ENCODE assay signal across 9 cellular contexts in the genomic region with DNA sequence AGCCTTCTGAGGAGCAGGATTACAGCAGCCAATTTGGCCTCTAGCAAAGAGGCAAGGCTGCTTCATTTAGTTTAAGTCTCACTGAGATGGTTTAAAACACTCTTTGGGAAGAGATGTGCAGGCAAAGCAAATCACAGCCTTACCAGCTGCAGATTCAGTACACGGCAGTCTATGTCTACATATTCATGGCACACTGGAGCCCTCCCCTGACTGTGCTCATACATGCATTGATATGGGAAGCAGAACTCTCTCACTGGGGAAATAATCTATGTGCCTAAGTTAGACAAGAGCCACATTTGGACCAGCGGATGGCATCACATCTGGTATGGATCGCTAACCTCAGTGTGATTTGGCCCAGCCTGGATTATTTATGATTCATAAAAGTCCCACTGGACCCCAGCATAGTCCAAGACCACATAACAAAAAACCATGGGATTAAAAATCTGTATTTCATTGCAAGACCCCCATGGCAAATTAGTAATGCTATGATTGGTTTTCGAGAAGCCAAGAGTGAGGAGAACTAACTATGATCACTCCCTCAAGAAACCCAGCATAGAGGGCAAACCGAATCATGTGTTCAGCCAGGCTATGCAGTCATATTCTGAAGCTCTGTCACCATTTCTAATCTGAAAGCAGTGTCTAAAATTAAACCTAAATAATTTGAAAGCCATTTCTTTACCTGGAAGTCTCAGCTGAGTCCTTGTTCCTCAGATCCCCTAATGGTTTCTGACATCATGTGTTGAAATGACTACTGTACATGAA. TPM values are rescaled to one million over a fixed set of nuclear protein-coding genes. Genes with fewer than 3 reads are reported as not detected.
DNase-seq lines count a peak whose midpoint lies in the region; ATAC-seq and TF ChIP-seq lines count a peak whose summit lies in the region.
"Had no signal": no experiment of that assay in that cellular context is flagged by ENCODE, and none has a peak within 500 bp of the region (broad histone marks: within the 10 kb centered on the region; RNA-seq: fewer than 3 reads in every experiment).

No MANE protein-coding gene starts in this region.

- no peak overlapping the region for H2BK5ac ChIP-seq in IMR-90 (ENCODE audit: low read depth, low read length, poor library complexity, severe bottlenecking)

- no TSS peak for BruUV-seq in IMR-90 (replicated peaks; lab: Mats Ljungman, UMichigan)

- peak overlapping the region; percentile 43 for H3K14ac ChIP-seq in IMR-90 (replicated peaks; ENCODE audit: low read depth, low read length)

- no peak overlapping the region for H2AK9ac ChIP-seq in IMR-90 (replicated peaks; ENCODE audit: low read depth, low read length, poor library complexity)

- H3K27ac ChIP-seq in IMR-90 (ENCODE audit: insufficient read depth, low read length) (no peak overlapping the region), substantia nigra (ENCODE audit: low read depth, low read length, poor library complexity, severe bottlenecking) (no peak overlapping the region)

- TF ChIP-seq RAD21 in IMR-90 (IDR thresholded peaks at IDR 0.05; ENCODE audit: low read length), result peak; percentile 54

- peak overlapping the region; percentile 70 for H3K4me2 ChIP-seq in IMR-90 (ENCODE audit: low read depth, low read length)

- H2BK120ac ChIP-seq in IMR-90 (ENCODE audit: low read depth, low read length), result peak overlapping the region; percentile 36; the same call in 1 of the 2 replicates

- POLR2A ChIA-PET in IMR-90 (lab: Charles Lee; ENCODE audit: unreplicated experiment), result no interaction called here

- peak overlapping the region; percentile 25; the same call in 1 of the 2 replicates for H3K18ac ChIP-seq in IMR-90 (ENCODE audit: low read depth, low read length)

- peaks cover 22% of the 10 kb centered on the region for H4K20me1 ChIP-seq in IMR-90 (ENCODE audit: insufficient read depth, low read length)

- peaks cover 2% of the 10 kb centered on the region for H3K36me3 ChIP-seq in IMR-90 (ENCODE audit: control insufficient read depth, insufficient read depth, low read length)

- peaks cover 26% of the 10 kb centered on the region for H3K9me1 ChIP-seq in IMR-90 (ENCODE audit: insufficient read depth, low read length)

- in situ Hi-C loops in IMR-90 (cut with MboI; ENCODE audit: low sequenced_read_pairs) (loop anchor here (25.0 kb wide), 1 partner anchor 187 kb away; no protein-coding TSS in a partner anchor), astrocyte of the spinal cord (cut with HindIII; ENCODE audit: low sequenced_read_pairs) (no loop called here)

- dilution Hi-C loops in IMR-90 (cut with HindIII; ENCODE audit: low sequenced_read_pairs, unreplicated experiment), result no loop called here

- H4K8ac ChIP-seq in IMR-90 (ENCODE audit: low read depth in 2 of 2, low read length in 2 of 2), result peak overlapping the region in 1 of 2 experiments; percentile 82; a peak in 3 of 4 replicates

- ATAC-seq in IMR-90 (ENCODE audit: low read depth) (peak; percentile 7; the same call in 1 of the 2 replicates), esophagus mucosa (no peak)

- peak overlapping the region; percentile 83 for H2AK5ac ChIP-seq in IMR-90 (ENCODE audit: low read depth, low read length)

- WGBS in IMR-90 (ENCODE audit: extremely low coverage in 2 of 2, insufficient read length in 1 of 2), 2 experiments, result no CpG with 5 or more reads among the region's 5 CpGs

- peaks cover 40 to 91% of the 10 kb centered on the region in 2 experiments for H3K79me1 ChIP-seq in IMR-90 (ENCODE audit: low read depth in 1 of 2, low read length in 2 of 2)

- peak overlapping the region; percentile 30 for H3K9ac ChIP-seq in IMR-90 (ENCODE audit: low read depth, low read length)

- peak; percentile 34 for TF ChIP-seq CTCF in IMR-90 (conservative IDR thresholded peaks at IDR 0.05; ENCODE audit: low read depth, low read length)
- no peak for TF ChIP-seq CTCF in astrocyte of the spinal cord (IDR thresholded peaks at IDR 0.05; ENCODE audit: low read depth, low read length)

- peak overlapping the region; percentile 5; the same call in 1 of the 2 replicates for H4K5ac ChIP-seq in IMR-90 (ENCODE audit: low read depth, low read length)

- CTCF ChIA-PET in IMR-90 (lab: Yijun Ruan, JAX), result interaction anchor here (0.7 to 1.7 kb wide), 5 partner anchors 8 to 193 kb away, joined by 3 to 7 read pairs (median 4); no protein-coding TSS in a partner anchor

- intact Hi-C loops in IMR-90 (cut with micrococcal nuclease), result loop anchor here (2.0 to 5.0 kb wide), 5 partner anchors 47 to 258 kb away; no protein-coding TSS in a partner anchor

- H3K27me3 ChIP-seq in IMR-90 (ENCODE audit: control insufficient read depth, insufficient read depth, low read length), result no peaks in the 10 kb centered on the region

- peak overlapping the region; percentile 12; the same call in 1 of the 2 replicates for H2BK20ac ChIP-seq in IMR-90 (ENCODE audit: low read depth, low read length)

- H3K4me3 ChIP-seq in IMR-90 (ENCODE audit: insufficient read depth, low read depth, low read length), result peak overlapping the region; percentile 38
- peak overlapping the region; percentile 35 for H3K4me3 ChIP-seq in astrocyte of the spinal cord (ENCODE audit: low read depth, low read length)

- DNase-seq in IMR-90, result peak; percentile 62
- peak; percentile 41 for DNase-seq in astrocyte of the spinal cord (ENCODE audit: low read depth, low spot score)
- peak; percentile 43 for DNase-seq in kidney tubule cell (ENCODE audit: low spot score)
- peak in 28 of 49 donors; percentile 4 to 57 (median 30) for DNase-seq in substantia nigra (lab: John Stamatoyannopoulos, UW)
- DNase-seq in stimulated activated CD4-positive, alpha-beta T cell treated with anti-CD3 and anti-CD28 coated beads, Interleukin-15, amount 100 ng/mL, for 24 hours, result no peak
- DNase-seq in activated naive CD4-positive, alpha-beta T cell treated with anti-CD3 and anti-CD28 coated beads, Interleukin-2, amount 50 U/mL, for 16 hours, result no peak
- no peak for DNase-seq in activated naive CD4-positive, alpha-beta T cell treated with Interleukin-2 at 50 U/mL for 16 hours
- DNase-seq: stimulated activated CD4-positive, alpha-beta T cell treated with anti-CD3 and anti-CD28 coated beads, Interleukin-12 subunit alpha, Interleukin-12 subunit beta, amount 100 ng/mL, for 4 hours had no signal

- H3K56ac ChIP-seq in IMR-90 (ENCODE audit: extremely low read depth, insufficient read depth, low read length), result no peak overlapping the region

- H2AFZ ChIP-seq in IMR-90 (replicated peaks; ENCODE audit: low read length, poor library complexity), result no peak overlapping the region

- no peak for TF ChIP-seq POLR2A in IMR-90 (IDR thresholded peaks at IDR 0.05; ENCODE audit: low read depth, low read length)

- H3K9me3 ChIP-seq in IMR-90 (ENCODE audit: control insufficient read depth, insufficient read depth, low read length), result no peaks in the 10 kb centered on the region

- H3K23ac ChIP-seq in IMR-90 (ENCODE audit: low read depth, low read length), result peak overlapping the region; percentile 25

- peak overlapping the region; percentile 14 for H3K4ac ChIP-seq in IMR-90 (ENCODE audit: low read depth, low read length)

- peaks cover 32% of the 10 kb centered on the region for H3K4me1 ChIP-seq in IMR-90 (ENCODE audit: control insufficient read depth, insufficient read depth, low read length)

- 0 out of 3 replicates have a peak overlapping the region, but pooled peaks have one; percentile 62 for H2BK15ac ChIP-seq in IMR-90 (ENCODE audit: low read depth, low read length)

- peak overlapping the region; percentile 83; the same call in 1 of the 2 replicates for H4K91ac ChIP-seq in IMR-90 (ENCODE audit: insufficient read depth, low read depth, low read length)

TF ChIP-seq in IMR-90, 13 proteins besides CTCF, POLR2A, EP300 and RAD21:
- no peak for TF ChIP-seq MAFK (IDR thresholded peaks at IDR 0.05; ENCODE audit: low read depth, low read length)
- no peak for TF ChIP-seq CHD1 (IDR thresholded peaks at IDR 0.05; ENCODE audit: low read depth, low read length)
- no peak for TF ChIP-seq BHLHE40 (IDR thresholded peaks at IDR 0.05; ENCODE audit: low read depth, low read length)
- no peak for TF ChIP-seq CEBPB (IDR thresholded peaks at IDR 0.05; ENCODE audit: low read depth, low read length)
- no peak for TF ChIP-seq MXI1 (IDR thresholded peaks at IDR 0.05; ENCODE audit: borderline replicate concordance, low read depth, low read length)
- TF ChIP-seq SMC3 (IDR thresholded peaks at IDR 0.05; ENCODE audit: low read depth, low read length), result peak; percentile 33; the same call in 1 of the 2 replicates
- TF ChIP-seq, protein P1, sequence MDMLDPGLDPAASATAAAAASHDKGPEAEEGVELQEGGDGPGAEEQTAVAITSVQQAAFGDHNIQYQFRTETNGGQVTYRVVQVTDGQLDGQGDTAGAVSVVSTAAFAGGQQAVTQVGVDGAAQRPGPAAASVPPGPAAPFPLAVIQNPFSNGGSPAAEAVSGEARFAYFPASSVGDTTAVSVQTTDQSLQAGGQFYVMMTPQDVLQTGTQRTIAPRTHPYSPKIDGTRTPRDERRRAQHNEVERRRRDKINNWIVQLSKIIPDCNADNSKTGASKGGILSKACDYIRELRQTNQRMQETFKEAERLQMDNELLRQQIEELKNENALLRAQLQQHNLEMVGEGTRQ (IDR thresholded peaks at IDR 0.05; ENCODE audit: low read depth, low read length), result no peak

RNA-seq across cellular contexts. Expression of a gene that starts 1.3 kb away (rescaled TPM):
- total RNA-seq in IMR-90 (2012; rRNA removed) (14.2 and 16.7 TPM in 2 replicates), esophagus mucosa (6.0 TPM)
- 4.1 TPM in 2 replicates for polyA plus RNA-seq in IMR-90 (2012; rRNA removed)
- 2.0 and 2.4 TPM in 2 replicates for polyA plus RNA-seq in IMR-90 (2012; cell fraction: cytosol; rRNA removed)
- polyA plus RNA-seq in IMR-90 (2012; cell fraction: nucleus; rRNA removed; ENCODE audit: low replicate concordance), result 12.8 and 23.0 TPM in 2 replicates

Comparison
In these comparisons a context has a peak if more than half of its experiments do, and no peak if none do; other contexts are left out.
1. DNase-seq: peak in IMR-90 (single experiment), astrocyte of the spinal cord (single experiment), kidney tubule cell (single experiment) and substantia nigra (28 of 49); none in stimulated activated CD4-positive, alpha-beta T cell treated with anti-CD3 and anti-CD28 coated beads, Interleukin-15, amount 100 ng/mL, for 24 hours (single experiment), activated naive CD4-positive, alpha-beta T cell treated with anti-CD3 and anti-CD28 coated beads, Interleukin-2, amount 50 U/mL, for 16 hours (single experiment) and activated naive CD4-positive, alpha-beta T cell treated with Interleukin-2 at 50 U/mL for 16 hours (single experiment).